In the genomic region with DNA sequence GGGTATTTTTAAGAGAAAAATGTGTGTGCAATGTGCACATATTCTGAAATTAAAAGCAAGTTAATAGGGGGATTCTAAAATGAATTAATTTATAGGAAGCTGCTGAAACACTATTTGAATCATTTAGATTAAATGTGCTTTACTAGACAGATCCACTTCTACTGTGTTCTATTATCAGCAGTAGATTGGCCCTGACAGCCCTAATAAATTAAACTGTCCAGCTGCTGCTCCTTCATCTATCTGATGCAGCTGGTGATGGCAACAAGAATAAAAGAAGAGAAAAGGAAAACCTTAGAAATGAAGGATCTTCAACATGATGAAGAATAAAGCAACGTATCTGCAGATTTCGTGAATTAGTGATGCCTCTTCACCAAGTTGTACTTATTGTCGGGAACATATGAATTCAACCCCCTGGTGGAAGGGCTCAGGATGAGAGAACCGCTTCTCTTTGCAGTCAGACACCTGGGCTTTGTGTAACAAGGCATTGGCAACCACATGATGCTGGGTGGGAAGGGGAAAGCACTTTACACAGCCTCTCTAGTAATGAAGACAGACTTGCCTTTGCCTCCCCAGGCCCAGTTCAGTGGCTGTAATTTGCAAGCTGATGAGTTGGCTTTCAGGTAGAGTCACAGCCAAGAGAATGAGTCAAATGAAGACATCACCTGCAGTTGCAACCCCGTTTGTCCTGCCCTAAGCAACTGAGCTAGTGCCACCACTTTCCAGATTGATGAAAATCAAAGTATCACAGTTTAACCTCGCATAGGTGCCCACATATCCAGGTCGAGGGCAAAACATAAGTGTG, we compare ENCODE assay signal across 1 cellular context.
TF ChIP-seq lines count a peak whose summit lies in the region.

No MANE protein-coding gene starts in this region.

TF ChIP-seq in WTC11, 78 proteins besides CTCF, POLR2A, EP300 and RAD21 (continued from another document):
- TF ChIP-seq, protein P1, sequence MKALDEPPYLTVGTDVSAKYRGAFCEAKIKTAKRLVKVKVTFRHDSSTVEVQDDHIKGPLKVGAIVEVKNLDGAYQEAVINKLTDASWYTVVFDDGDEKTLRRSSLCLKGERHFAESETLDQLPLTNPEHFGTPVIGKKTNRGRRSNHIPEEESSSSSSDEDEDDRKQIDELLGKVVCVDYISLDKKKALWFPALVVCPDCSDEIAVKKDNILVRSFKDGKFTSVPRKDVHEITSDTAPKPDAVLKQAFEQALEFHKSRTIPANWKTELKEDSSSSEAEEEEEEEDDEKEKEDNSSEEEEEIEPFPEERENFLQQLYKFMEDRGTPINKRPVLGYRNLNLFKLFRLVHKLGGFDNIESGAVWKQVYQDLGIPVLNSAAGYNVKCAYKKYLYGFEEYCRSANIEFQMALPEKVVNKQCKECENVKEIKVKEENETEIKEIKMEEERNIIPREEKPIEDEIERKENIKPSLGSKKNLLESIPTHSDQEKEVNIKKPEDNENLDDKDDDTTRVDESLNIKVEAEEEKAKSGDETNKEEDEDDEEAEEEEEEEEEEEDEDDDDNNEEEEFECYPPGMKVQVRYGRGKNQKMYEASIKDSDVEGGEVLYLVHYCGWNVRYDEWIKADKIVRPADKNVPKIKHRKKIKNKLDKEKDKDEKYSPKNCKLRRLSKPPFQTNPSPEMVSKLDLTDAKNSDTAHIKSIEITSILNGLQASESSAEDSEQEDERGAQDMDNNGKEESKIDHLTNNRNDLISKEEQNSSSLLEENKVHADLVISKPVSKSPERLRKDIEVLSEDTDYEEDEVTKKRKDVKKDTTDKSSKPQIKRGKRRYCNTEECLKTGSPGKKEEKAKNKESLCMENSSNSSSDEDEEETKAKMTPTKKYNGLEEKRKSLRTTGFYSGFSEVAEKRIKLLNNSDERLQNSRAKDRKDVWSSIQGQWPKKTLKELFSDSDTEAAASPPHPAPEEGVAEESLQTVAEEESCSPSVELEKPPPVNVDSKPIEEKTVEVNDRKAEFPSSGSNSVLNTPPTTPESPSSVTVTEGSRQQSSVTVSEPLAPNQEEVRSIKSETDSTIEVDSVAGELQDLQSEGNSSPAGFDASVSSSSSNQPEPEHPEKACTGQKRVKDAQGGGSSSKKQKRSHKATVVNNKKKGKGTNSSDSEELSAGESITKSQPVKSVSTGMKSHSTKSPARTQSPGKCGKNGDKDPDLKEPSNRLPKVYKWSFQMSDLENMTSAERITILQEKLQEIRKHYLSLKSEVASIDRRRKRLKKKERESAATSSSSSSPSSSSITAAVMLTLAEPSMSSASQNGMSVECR (CRISPR knock-in tag; IDR thresholded peaks at IDR 0.05; ENCODE audit: borderline replicate concordance), result no peak
